ENCODE assay signal across 6 cellular contexts in the genomic region with DNA sequence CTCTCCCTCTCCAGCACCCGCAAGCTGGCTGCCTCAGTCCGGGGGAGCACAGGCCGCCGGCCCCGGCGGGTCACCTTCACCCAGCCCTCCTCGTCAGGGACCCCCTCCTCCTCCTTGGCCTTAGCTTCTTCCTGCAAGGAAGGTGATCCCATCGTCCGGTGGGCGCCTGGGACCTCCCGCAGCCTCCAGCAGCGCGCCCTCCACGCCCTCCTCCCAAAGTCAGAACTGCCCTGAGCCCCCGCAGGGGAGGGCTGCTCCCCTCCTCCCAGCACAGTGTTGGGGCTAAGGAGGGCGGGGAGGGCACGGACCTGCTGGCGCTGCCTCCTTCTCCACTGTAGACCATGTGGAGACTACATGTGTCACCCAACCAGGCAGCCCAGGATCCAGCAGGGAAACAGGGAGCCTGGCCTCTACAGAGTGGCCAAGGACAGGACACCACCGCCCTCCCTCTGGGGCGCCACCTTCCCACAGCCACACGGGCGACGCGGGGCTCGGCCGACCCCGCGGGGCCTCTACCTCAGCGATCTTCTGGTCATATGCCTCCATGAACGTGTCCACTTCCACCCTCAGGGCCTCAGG. TPM values are rescaled to one million over a fixed set of nuclear protein-coding genes. Genes with fewer than 3 reads are reported as not detected.
DNase-seq lines count a peak whose midpoint lies in the region; ATAC-seq, FAIRE-seq and TF ChIP-seq lines count a peak whose summit lies in the region.
"Not testable (repeated sequence)": the region's sequence is repeated elsewhere in the genome, so short reads cannot be mapped to it uniquely, and the experiment has no call there.
"Had no signal": no experiment of that assay in that cellular context is flagged by ENCODE, and none has a peak within 500 bp of the region (broad histone marks: within the 10 kb centered on the region; RNA-seq: fewer than 3 reads in every experiment).

No MANE protein-coding gene starts in this region.

- H3K4me1 ChIP-seq in HepG2 (ENCODE audit: insufficient read depth, low read length); upper lobe of right lung: not testable (repeated sequence)

- TF ChIP-seq POLR2A in GM12891 (IDR thresholded peaks at IDR 0.05; ENCODE audit: low read depth, low read length); HepG2 (IDR thresholded peaks at IDR 0.05; ENCODE audit: insufficient read depth in 1 of 2, low read depth in 2 of 2, low read length in 2 of 2): not testable (repeated sequence)

- H3K9ac ChIP-seq in HepG2 (ENCODE audit: insufficient read depth, low read depth, low read length), result not testable (repeated sequence)

- not testable (repeated sequence) for H3K79me2 ChIP-seq in HepG2 (ENCODE audit: insufficient read depth, low read length)

- not testable (repeated sequence) for TF ChIP-seq CTCF in HepG2 (CRISPR knock-in tag; IDR thresholded peaks at IDR 0.05); upper lobe of right lung (IDR thresholded peaks at IDR 0.05)

- not testable (repeated sequence) for H2AFZ ChIP-seq in HepG2 (ENCODE audit: low read length)

- peak; percentile 13 for FAIRE-seq in GM12891 (lab: Jason Lieb, UNC)
- FAIRE-seq in HepG2 (lab: Jason Lieb, UNC), result not testable (repeated sequence)

- not testable (repeated sequence) for H3K27me3 Mint-ChIP-seq in stimulated activated memory B cell treated with anti-CD40 and anti-IgM and Interleukin-4, amounts not matched to agents 10 μg/mL and 1 μg/mL and 100 μg/mL, for 72 hours

- intact Hi-C loops in HepG2 (cut with micrococcal nuclease; ENCODE audit: unreplicated experiment); upper lobe of right lung (cut with DNase I): not testable (repeated sequence)

- not testable (repeated sequence) for H3K27ac Mint-ChIP-seq in stimulated activated memory B cell treated with anti-CD40 and anti-IgM and Interleukin-4, amounts not matched to agents 10 μg/mL and 1 μg/mL and 100 μg/mL, for 72 hours

- H3K4me1 Mint-ChIP-seq in stimulated activated memory B cell treated with anti-CD40 and anti-IgM and Interleukin-4, amounts not matched to agents 10 μg/mL and 1 μg/mL and 100 μg/mL, for 72 hours, result not testable (repeated sequence)

- H3K4me3 Mint-ChIP-seq in stimulated activated memory B cell treated with anti-CD40 and anti-IgM and Interleukin-4, amounts not matched to agents 10 μg/mL and 1 μg/mL and 100 μg/mL, for 72 hours, result not testable (repeated sequence)

- WGBS in HepG2 (ENCODE audit: low lambda C conversion rate), result 97% methylated on average over 15 of the region's 30 CpGs

- not testable (repeated sequence) for H3K4me3 ChIP-seq in HepG2 (replicated peaks in 1 of 3; ENCODE audit: insufficient read depth in 1 of 3, low read depth in 2 of 3, low read length in 3 of 3); upper lobe of right lung

- CTCF ChIA-PET in HepG2 (lab: Yijun Ruan, JAX; ENCODE audit: low intra/inter-chr PET ratio, low total read pairs), result not testable (repeated sequence)

- in situ Hi-C loops in HepG2 (cut with HindIII; ENCODE audit: extremely low pct_ligation_motif_present, low pct_unique_long_range_greater_than_20kb), result not testable (repeated sequence)

- ATAC-seq in esophagus mucosa, result peak; percentile 3
- not testable (repeated sequence) for ATAC-seq in HepG2
- peak; percentile 21 for ATAC-seq in stimulated activated memory B cell treated with anti-CD40 and anti-IgM and Interleukin-4, amounts not matched to agents 10 μg/mL and 1 μg/mL and 100 μg/mL, for 72 hours
- peak; percentile 13 for ATAC-seq in upper lobe of right lung

- H3K36me3 ChIP-seq in HepG2 (replicated peaks in 1 of 2; ENCODE audit: control insufficient read depth in 1 of 2, insufficient read depth in 2 of 2, low read length in 2 of 2), result peaks cover 10 to 24% of the 10 kb centered on the region in 2 experiments; a peak in 4 of 5 replicates
- H3K36me3 ChIP-seq in upper lobe of right lung, result peaks cover 32% of the 10 kb centered on the region

- H3K27ac ChIP-seq in HepG2 (ENCODE audit: extremely low read length, insufficient read depth, low read length); upper lobe of right lung: not testable (repeated sequence)

- POLR2A ChIA-PET in HepG2 (lab: Yijun Ruan, JAX), result interaction anchor here (0.6 kb wide), 1 partner anchor 62 kb away, joined by 3 read pairs; no protein-coding TSS in a partner anchor

- not testable (repeated sequence) for TF ChIP-seq RAD21 in HepG2 (CRISPR knock-in tag; IDR thresholded peaks at IDR 0.05)

- DNase-seq in GM12891 (ENCODE audit: insufficient read length, low spot score); HepG2 (ENCODE audit: low spot score); upper lobe of right lung: not testable (repeated sequence)

- not testable (repeated sequence) for H3K27me3 ChIP-seq in HepG2 (ENCODE audit: control insufficient read depth in 1 of 2, insufficient read depth in 2 of 2, low read length in 2 of 2); upper lobe of right lung

- TF ChIP-seq EP300 in HepG2 (IDR thresholded peaks at IDR 0.05; ENCODE audit: low read depth in 2 of 2, low read length in 2 of 2); HepG2 (CRISPR knock-in tag; IDR thresholded peaks at IDR 0.05; ENCODE audit: borderline replicate concordance): not testable (repeated sequence)

- H3K36me3 Mint-ChIP-seq in stimulated activated memory B cell treated with anti-CD40 and anti-IgM and Interleukin-4, amounts not matched to agents 10 μg/mL and 1 μg/mL and 100 μg/mL, for 72 hours, result peaks cover 30% of the 10 kb centered on the region

- H4K20me1 ChIP-seq in HepG2 (ENCODE audit: insufficient read depth, low read length), result not testable (repeated sequence)

- not testable (repeated sequence) for H3K9me3 Mint-ChIP-seq in stimulated activated memory B cell treated with anti-CD40 and anti-IgM and Interleukin-4, amounts not matched to agents 10 μg/mL and 1 μg/mL and 100 μg/mL, for 72 hours

- H3K4me2 ChIP-seq in HepG2 (ENCODE audit: low read depth, low read length), result not testable (repeated sequence)

- not testable (repeated sequence) for H3K9me3 ChIP-seq in HepG2 (ENCODE audit: low read length); upper lobe of right lung

- BruUV-seq in HepG2 (replicated peaks; lab: Mats Ljungman, UMichigan), result not testable (repeated sequence)

RNA-seq across cellular contexts. Expression of a gene that starts 22.3 kb away (rescaled TPM):
- polyA plus RNA-seq in GM12891 (2012; ENCODE audit: low read depth, missing spikeins), result 1.2 TPM
- total RNA-seq in esophagus mucosa (2.8 TPM), HepG2 (2016; rRNA removed; fragmentation: Illumina TruSeq; extraction: Trizol) (1.0 and 1.6 TPM in 2 replicates), upper lobe of right lung (1.2 TPM)
- 0.97 TPM in 1 of 2 replicates, not detected in the other for total RNA-seq in HepG2 (2016; cell fraction: cytosol; rRNA removed; fragmentation: Illumina TruSeq; extraction: Trizol; ENCODE audit: low read depth)
- total RNA-seq in HepG2 (2016; cell fraction: insoluble cytoplasmic fraction; rRNA removed; fragmentation: Illumina TruSeq; extraction: Trizol), result 1.1 and 1.5 TPM in 2 replicates
- total RNA-seq in HepG2 (2016; cell fraction: membrane; rRNA removed; fragmentation: Illumina TruSeq; extraction: Trizol), result 0.40 and 0.59 TPM in 2 replicates
- 1.0 and 1.2 TPM in 2 replicates for total RNA-seq in HepG2 (2016; cell fraction: nucleus; rRNA removed; fragmentation: Illumina TruSeq; extraction: Trizol)
- 1.8 and 3.3 TPM in 2 replicates for polyA plus RNA-seq in HepG2 (2011; rRNA removed)
- 1.6 and 1.9 TPM in 2 replicates for polyA plus RNA-seq in HepG2 (2011; cell fraction: cytosol; rRNA removed)
- polyA plus RNA-seq in HepG2 (2011; cell fraction: nucleus; rRNA removed), result 2.1 and 3.0 TPM in 2 replicates
- polyA plus RNA-seq in HepG2 (2012), result 1.1 and 1.9 TPM in 2 replicates
- polyA plus RNA-seq in HepG2 (2016; cell fraction: cytosol; fragmentation: Illumina TruSeq; extraction: Trizol; ENCODE audit: low read depth), result 0.24 and 0.26 TPM in 2 replicates
- 2.1 and 2.3 TPM in 2 replicates for polyA plus RNA-seq in HepG2 (2016; cell fraction: insoluble cytoplasmic fraction; fragmentation: Illumina TruSeq; extraction: Trizol; ENCODE audit: low read depth)
- 0.35 and 0.66 TPM in 2 replicates for polyA plus RNA-seq in HepG2 (2016; cell fraction: membrane; fragmentation: Illumina TruSeq; extraction: Trizol; ENCODE audit: low read depth)
- 0.92 and 1.8 TPM in 2 replicates for polyA plus RNA-seq in HepG2 (2016; cell fraction: nucleus; fragmentation: Illumina TruSeq; extraction: Trizol; ENCODE audit: insufficient read depth, low read depth)
- polyA minus RNA-seq in HepG2 (2011; rRNA and poly(A)+ RNA removed; ENCODE audit: low replicate concordance), result 0.44 TPM in 1 of 2 replicates, not detected in the other
- not detected in 2 replicates for polyA minus RNA-seq in HepG2 (2011; cell fraction: cytosol; rRNA and poly(A)+ RNA removed)
- 0.99 and 1.3 TPM in 2 replicates for polyA minus RNA-seq in HepG2 (2011; cell fraction: nucleus; rRNA and poly(A)+ RNA removed)
- total RNA-seq: A172 had no signal

RNA-seq across cellular contexts. Expression of a gene that starts 38.6 kb away (rescaled TPM):
- 40.1 TPM for polyA plus RNA-seq in GM12891 (2012; ENCODE audit: low read depth, missing spikeins)
- total RNA-seq in esophagus mucosa (43.9 TPM), HepG2 (2016; rRNA removed; fragmentation: Illumina TruSeq; extraction: Trizol) (47.4 and 64.1 TPM in 2 replicates), upper lobe of right lung (66.9 TPM)
- total RNA-seq in HepG2 (2016; cell fraction: cytosol; rRNA removed; fragmentation: Illumina TruSeq; extraction: Trizol; ENCODE audit: low read depth), result 6.4 and 8.7 TPM in 2 replicates
- 45.0 and 57.8 TPM in 2 replicates for total RNA-seq in HepG2 (2016; cell fraction: insoluble cytoplasmic fraction; rRNA removed; fragmentation: Illumina TruSeq; extraction: Trizol)
- total RNA-seq in HepG2 (2016; cell fraction: membrane; rRNA removed; fragmentation: Illumina TruSeq; extraction: Trizol), result 23.2 TPM in 2 replicates
- 32.4 and 36.4 TPM in 2 replicates for total RNA-seq in HepG2 (2016; cell fraction: nucleus; rRNA removed; fragmentation: Illumina TruSeq; extraction: Trizol)
- 45.8 and 50.1 TPM in 2 replicates for polyA plus RNA-seq in HepG2 (2011; rRNA removed)
- polyA plus RNA-seq in HepG2 (2011; cell fraction: cytosol; rRNA removed), result 28.7 TPM in 2 replicates
- 70.7 and 76.7 TPM in 2 replicates for polyA plus RNA-seq in HepG2 (2011; cell fraction: nucleus; rRNA removed)
- 62.0 and 63.4 TPM in 2 replicates for polyA plus RNA-seq in HepG2 (2012)
- 5.1 and 6.4 TPM in 2 replicates for polyA plus RNA-seq in HepG2 (2016; cell fraction: cytosol; fragmentation: Illumina TruSeq; extraction: Trizol; ENCODE audit: low read depth)
- polyA plus RNA-seq in HepG2 (2016; cell fraction: insoluble cytoplasmic fraction; fragmentation: Illumina TruSeq; extraction: Trizol; ENCODE audit: low read depth), result 59.1 and 66.7 TPM in 2 replicates
- polyA plus RNA-seq in HepG2 (2016; cell fraction: membrane; fragmentation: Illumina TruSeq; extraction: Trizol; ENCODE audit: low read depth), result 14.0 and 14.8 TPM in 2 replicates
- 53.9 and 54.2 TPM in 2 replicates for polyA plus RNA-seq in HepG2 (2016; cell fraction: nucleus; fragmentation: Illumina TruSeq; extraction: Trizol; ENCODE audit: insufficient read depth, low read depth)
- polyA minus RNA-seq in HepG2 (2011; rRNA and poly(A)+ RNA removed; ENCODE audit: low replicate concordance), result 46.1 and 58.4 TPM in 2 replicates
- 29.3 and 32.2 TPM in 2 replicates for polyA minus RNA-seq in HepG2 (2011; cell fraction: cytosol; rRNA and poly(A)+ RNA removed)
- polyA minus RNA-seq in HepG2 (2011; cell fraction: nucleus; rRNA and poly(A)+ RNA removed), result 33.0 and 36.7 TPM in 2 replicates

RNA-seq across cellular contexts. Expression of a gene that starts 56.5 kb away (rescaled TPM):
- polyA plus RNA-seq in GM12891 (2012; ENCODE audit: low read depth, missing spikeins), result 26.5 TPM
- total RNA-seq in esophagus mucosa, result 27.3 TPM
- total RNA-seq in HepG2 (2016; rRNA removed; fragmentation: Illumina TruSeq; extraction: Trizol), result 41.6 and 48.6 TPM in 2 replicates
- total RNA-seq in HepG2 (2016; cell fraction: cytosol; rRNA removed; fragmentation: Illumina TruSeq; extraction: Trizol; ENCODE audit: low read depth), result 6.9 and 8.5 TPM in 2 replicates
- total RNA-seq in HepG2 (2016; cell fraction: insoluble cytoplasmic fraction; rRNA removed; fragmentation: Illumina TruSeq; extraction: Trizol), result 45.2 and 47.7 TPM in 2 replicates
- total RNA-seq in HepG2 (2016; cell fraction: membrane; rRNA removed; fragmentation: Illumina TruSeq; extraction: Trizol), result 19.1 and 19.5 TPM in 2 replicates
- total RNA-seq in HepG2 (2016; cell fraction: nucleus; rRNA removed; fragmentation: Illumina TruSeq; extraction: Trizol), result 21.2 and 24.0 TPM in 2 replicates
- 13.8 and 15.3 TPM in 2 replicates for polyA plus RNA-seq in HepG2 (2011; rRNA removed)
- polyA plus RNA-seq in HepG2 (2011; cell fraction: cytosol; rRNA removed), result 11.4 and 15.1 TPM in 2 replicates
- 9.3 and 9.5 TPM in 2 replicates for polyA plus RNA-seq in HepG2 (2011; cell fraction: nucleus; rRNA removed)
- polyA plus RNA-seq in HepG2 (2012), result 12.1 and 13.0 TPM in 2 replicates
- polyA plus RNA-seq in HepG2 (2016; cell fraction: cytosol; fragmentation: Illumina TruSeq; extraction: Trizol; ENCODE audit: low read depth), result 6.2 and 6.7 TPM in 2 replicates
- 42.1 and 48.9 TPM in 2 replicates for polyA plus RNA-seq in HepG2 (2016; cell fraction: insoluble cytoplasmic fraction; fragmentation: Illumina TruSeq; extraction: Trizol; ENCODE audit: low read depth)
- polyA plus RNA-seq in HepG2 (2016; cell fraction: membrane; fragmentation: Illumina TruSeq; extraction: Trizol; ENCODE audit: low read depth), result 12.1 and 12.4 TPM in 2 replicates
- 46.5 and 46.7 TPM in 2 replicates for polyA plus RNA-seq in HepG2 (2016; cell fraction: nucleus; fragmentation: Illumina TruSeq; extraction: Trizol; ENCODE audit: insufficient read depth, low read depth)
- 15.8 and 23.5 TPM in 2 replicates for polyA minus RNA-seq in HepG2 (2011; rRNA and poly(A)+ RNA removed; ENCODE audit: low replicate concordance)
- polyA minus RNA-seq in HepG2 (2011; cell fraction: cytosol; rRNA and poly(A)+ RNA removed), result 6.8 and 7.3 TPM in 2 replicates
- 10.4 and 12.2 TPM in 2 replicates for polyA minus RNA-seq in HepG2 (2011; cell fraction: nucleus; rRNA and poly(A)+ RNA removed)
- 31.2 TPM for total RNA-seq in upper lobe of right lung
